ENCODE assay signal across 10 cellular contexts in genomic region chr6:99416892-99417767, GRCh38. TPM values are rescaled to one million over a fixed set of nuclear protein-coding genes. Genes with fewer than 3 reads are reported as not detected.
DNase-seq lines count a peak whose midpoint lies in the region; ATAC-seq and TF ChIP-seq lines count a peak whose summit lies in the region.
"Had no signal": no experiment of that assay in that cellular context is flagged by ENCODE, and none has a peak within 500 bp of the region (broad histone marks: within the 10 kb centered on the region; RNA-seq: fewer than 3 reads in every experiment).

No MANE protein-coding gene starts in this region.

- H3K27ac Mint-ChIP-seq in memory B cell: peak overlapping the region; percentile 89

- H3K36me3 ChIP-seq in lower lobe of right lung (peaks cover 25% of the 10 kb centered on the region), tibial artery (peaks cover 0 to 4% (median 0%) of the 10 kb centered on the region in 3 donors)

- no peak overlapping the region for H3K27ac ChIP-seq in lower lobe of right lung
- no peak overlapping the region for H3K27ac ChIP-seq in tibial artery
- H3K27ac ChIP-seq: SJCRH30, skin epidermis had no signal

- H3K4me1 Mint-ChIP-seq in memory B cell: peaks cover 23% of the 10 kb centered on the region

- no peaks in the 10 kb centered on the region for H3K9me3 Mint-ChIP-seq in memory B cell

- DNase-seq in memory B cell (ENCODE audit: low spot score in 2 of 2): no peak
- DNase-seq in lower lobe of right lung: no peak
- no peak for DNase-seq in GM19240 (ENCODE audit: insufficient read length, low spot score)
- DNase-seq in tibial artery: no peak
- DNase-seq: SJCRH30, substantia nigra had no signal

- peak overlapping the region; percentile 54 for H3K4me3 Mint-ChIP-seq in memory B cell

- H3K9me3 ChIP-seq in lower lobe of right lung (no peaks in the 10 kb centered on the region), tibial artery (no peaks in the 10 kb centered on the region)
- H3K9me3 ChIP-seq: SJCRH30 had no signal

- H3K27me3 Mint-ChIP-seq in memory B cell: no peaks in the 10 kb centered on the region

- peaks cover 60% of the 10 kb centered on the region for H3K4me1 ChIP-seq in lower lobe of right lung
- peaks cover 0 to 91% (median 18%) of the 10 kb centered on the region in 4 donors for H3K4me1 ChIP-seq in tibial artery
- H3K4me1 ChIP-seq: SJCRH30 had no signal

- ATAC-seq in GM18870 (IDR thresholded peaks at IDR 0.05; ENCODE audit: unreplicated experiment) (peak; percentile 87), GM21528 (IDR thresholded peaks at IDR 0.05; ENCODE audit: low FRiP score, unreplicated experiment) (peak; percentile 90), HG03196 (IDR thresholded peaks at IDR 0.05; ENCODE audit: unreplicated experiment) (peak; percentile 88), memory B cell (ENCODE audit: low read depth) (peak; percentile 91), lower lobe of right lung (no peak)

- no peak overlapping the region for H3K4me3 ChIP-seq in lower lobe of right lung
- H3K4me3 ChIP-seq in tibial artery: no peak overlapping the region
- H3K4me3 ChIP-seq: SJCRH30, skin epidermis had no signal

- H3K36me3 Mint-ChIP-seq in memory B cell: peaks cover 13% of the 10 kb centered on the region

- intact Hi-C loops in lower lobe of right lung (cut with DNase I) (no loop called here), tibial artery (cut with DNase I; ENCODE audit: low total_unique reads) (loop anchor here (5.0 kb wide), 1 partner anchor 1040 kb away; no protein-coding TSS in a partner anchor)

- TF ChIP-seq CTCF in lower lobe of right lung (IDR thresholded peaks at IDR 0.05): no peak
- no peak for TF ChIP-seq CTCF in tibial artery (IDR thresholded peaks at IDR 0.05)

- H3K27me3 ChIP-seq in lower lobe of right lung (ENCODE audit: low read depth): no peaks in the 10 kb centered on the region
- H3K27me3 ChIP-seq in tibial artery: no peaks in the 10 kb centered on the region
- H3K27me3 ChIP-seq: SJCRH30 had no signal

RNA-seq across cellular contexts. Expression of gene PNISR, which starts 8.0 kb away (rescaled TPM):
- total RNA-seq in lower lobe of right lung: 109 TPM

RNA-seq across cellular contexts. Expression of gene COQ3, which starts 23.1 kb away (rescaled TPM):
- total RNA-seq in lower lobe of right lung: 2.2 TPM

Comparison
In these comparisons a context has a peak if more than half of its experiments do, and no peak if none do; other contexts are left out.
1. ATAC-seq: peak in GM18870 (single experiment), GM21528 (single experiment), HG03196 (single experiment) and memory B cell (single experiment); none in lower lobe of right lung (0 of 2).